Comparison of ENCODE assay signal across 10 cellular contexts in genomic region chr13:41546372-41547252, GRCh38.
DNase-seq lines count a peak whose midpoint lies in the region; ATAC-seq and TF ChIP-seq lines count a peak whose summit lies in the region.
"Had no signal": no experiment of that assay in that cellular context is flagged by ENCODE, and none has a peak within 500 bp of the region (broad histone marks: within the 10 kb centered on the region; RNA-seq: fewer than 3 reads in every experiment).

No MANE protein-coding gene starts in this region.

- DNase-seq in stimulated activated CD4-positive, alpha-beta T cell treated with anti-CD3 and anti-CD28 coated beads, Interleukin-15, amount 100 ng/mL, for 24 hours: peak; percentile 55
- no peak for DNase-seq in stimulated activated CD4-positive, alpha-beta T cell treated with anti-CD3 and anti-CD28 coated beads, Interleukin-4, amount 100 ng/mL, for 24 hours
- DNase-seq in midbrain (lab: John Stamatoyannopoulos, UW): peak; percentile 11
- DNase-seq in NCI-H2171 (lab: John Stamatoyannopoulos, UW): no peak
- DNase-seq in dermis blood vessel endothelial cell: no peak
- DNase-seq in CD8-positive, alpha-beta memory T cell: no peak
- DNase-seq: DMS153 had no signal

- H3K27ac Mint-ChIP-seq in brain: peak overlapping the region in 4 of 5 experiments; percentile 28 to 96 (median 85)
- no peak overlapping the region for H3K27ac Mint-ChIP-seq in CD8-positive, alpha-beta memory T cell

- H3K27me3 Mint-ChIP-seq in brain: peaks cover 5% of the 10 kb centered on the region
- H3K27me3 Mint-ChIP-seq in CD8-positive, alpha-beta memory T cell: peaks cover 4 to 10% of the 10 kb centered on the region in 2 donors

- CTCF ChIA-PET in CD8-positive, alpha-beta memory T cell (lab: Charles Lee): interaction anchor here (1.5 kb wide), 1 partner anchor 88 kb away, joined by 3 read pairs; no protein-coding TSS in a partner anchor

- H3K4me1 ChIP-seq in CD8-positive, alpha-beta memory T cell (ENCODE audit: insufficient read depth, low read length): no peaks in the 10 kb centered on the region

- no peak overlapping the region for H3K27ac ChIP-seq in CD8-positive, alpha-beta memory T cell (ENCODE audit: low read depth, low read length)
- H3K27ac ChIP-seq: cardiac muscle cell had no signal

- no peaks in the 10 kb centered on the region for H3K36me3 Mint-ChIP-seq in brain
- peaks cover 0 to 8% (median 0%) of the 10 kb centered on the region in 3 donors for H3K36me3 Mint-ChIP-seq in CD8-positive, alpha-beta memory T cell

- H3K4me3 ChIP-seq in CD8-positive, alpha-beta memory T cell (ENCODE audit: low read length): no peak overlapping the region
- H3K4me3 ChIP-seq: cardiac muscle cell had no signal

- no peak for TF ChIP-seq CTCF in brain (conservative IDR thresholded peaks at IDR 0.05)

- H3K27me3 ChIP-seq in CD8-positive, alpha-beta memory T cell (ENCODE audit: insufficient read depth, low read length, poor library complexity, severe bottlenecking): no peaks in the 10 kb centered on the region
- H3K27me3 ChIP-seq: cardiac muscle cell had no signal

- peaks cover 43% of the 10 kb centered on the region for H3K4me1 Mint-ChIP-seq in brain
- H3K4me1 Mint-ChIP-seq in CD8-positive, alpha-beta memory T cell: no peaks in the 10 kb centered on the region

- no peaks in the 10 kb centered on the region for H3K36me3 ChIP-seq in CD8-positive, alpha-beta memory T cell (ENCODE audit: insufficient read depth, low read length)
- H3K36me3 ChIP-seq: cardiac muscle cell had no signal

- no peaks in the 10 kb centered on the region for H3K9me3 ChIP-seq in CD8-positive, alpha-beta memory T cell (ENCODE audit: low read length)

- no peak overlapping the region for H3K4me3 Mint-ChIP-seq in brain
- H3K4me3 Mint-ChIP-seq in CD8-positive, alpha-beta memory T cell: no peak overlapping the region

- ATAC-seq in HG02938 (IDR thresholded peaks at IDR 0.05; ENCODE audit: unreplicated experiment): no peak

- POLR2A ChIA-PET in CD8-positive, alpha-beta memory T cell (lab: Charles Lee): no interaction called here

- H3K9me3 Mint-ChIP-seq in brain: peaks cover 5 to 12% (median 9%) of the 10 kb centered on the region in 5 experiments
- H3K9me3 Mint-ChIP-seq in CD8-positive, alpha-beta memory T cell: peaks cover 0 to 3% (median 0%) of the 10 kb centered on the region in 5 donors

Comparison
In these comparisons a context has a peak if more than half of its experiments do, and no peak if none do; other contexts are left out.
1. DNase-seq: peak in stimulated activated CD4-positive, alpha-beta T cell treated with anti-CD3 and anti-CD28 coated beads, Interleukin-15, amount 100 ng/mL, for 24 hours (single experiment) and midbrain (single experiment); none in stimulated activated CD4-positive, alpha-beta T cell treated with anti-CD3 and anti-CD28 coated beads, Interleukin-4, amount 100 ng/mL, for 24 hours (single experiment), NCI-H2171 (single experiment), dermis blood vessel endothelial cell (single experiment) and CD8-positive, alpha-beta memory T cell (0 of 5).
2. H3K27ac Mint-ChIP-seq: peak in brain (4 of 5); none in CD8-positive, alpha-beta memory T cell (0 of 8).